In the genomic region with DNA sequence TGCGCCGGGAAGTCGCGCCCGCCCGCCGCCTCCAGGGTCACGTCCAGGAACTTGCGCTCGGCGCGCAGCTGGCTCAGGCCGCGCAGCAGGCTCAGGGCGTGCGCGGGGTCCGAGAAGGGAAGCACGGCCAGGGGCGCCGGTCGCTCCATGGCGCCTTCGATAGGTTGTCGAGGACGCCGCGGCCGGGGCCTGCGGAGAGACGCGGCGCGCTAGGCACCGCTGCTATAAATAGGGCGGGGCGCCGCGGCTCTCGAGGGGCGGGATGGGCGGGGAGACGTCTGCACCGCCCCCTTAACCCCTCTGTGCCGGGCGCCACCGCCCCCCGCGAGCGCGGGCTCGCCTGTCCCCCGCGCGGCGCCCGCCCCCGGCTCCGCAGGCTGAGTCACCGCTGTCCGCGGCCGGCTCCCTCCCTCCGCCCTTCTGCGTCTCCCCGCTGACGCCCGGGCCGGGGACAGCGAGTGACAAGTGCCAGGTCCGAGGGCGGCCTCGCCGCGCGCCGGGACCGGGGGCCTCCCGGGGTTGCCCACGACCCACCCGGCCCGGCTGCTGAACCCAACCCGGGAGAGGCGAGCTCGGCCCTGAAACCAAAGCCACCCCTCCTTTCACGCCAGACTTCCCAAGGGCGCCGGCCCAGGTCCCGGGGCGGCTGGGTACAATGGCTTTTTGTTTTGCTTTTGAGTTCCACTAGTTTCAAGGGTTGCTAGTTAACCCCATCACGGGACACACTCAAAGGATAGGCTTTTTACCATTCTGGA, we compare ENCODE assay signal across 8 cellular contexts. TPM values are rescaled to one million over a fixed set of nuclear protein-coding genes. Genes with fewer than 3 reads are reported as not detected.
DNase-seq lines count a peak whose midpoint lies in the region; ATAC-seq, FAIRE-seq and TF ChIP-seq lines count a peak whose summit lies in the region.

A gene with protein sequence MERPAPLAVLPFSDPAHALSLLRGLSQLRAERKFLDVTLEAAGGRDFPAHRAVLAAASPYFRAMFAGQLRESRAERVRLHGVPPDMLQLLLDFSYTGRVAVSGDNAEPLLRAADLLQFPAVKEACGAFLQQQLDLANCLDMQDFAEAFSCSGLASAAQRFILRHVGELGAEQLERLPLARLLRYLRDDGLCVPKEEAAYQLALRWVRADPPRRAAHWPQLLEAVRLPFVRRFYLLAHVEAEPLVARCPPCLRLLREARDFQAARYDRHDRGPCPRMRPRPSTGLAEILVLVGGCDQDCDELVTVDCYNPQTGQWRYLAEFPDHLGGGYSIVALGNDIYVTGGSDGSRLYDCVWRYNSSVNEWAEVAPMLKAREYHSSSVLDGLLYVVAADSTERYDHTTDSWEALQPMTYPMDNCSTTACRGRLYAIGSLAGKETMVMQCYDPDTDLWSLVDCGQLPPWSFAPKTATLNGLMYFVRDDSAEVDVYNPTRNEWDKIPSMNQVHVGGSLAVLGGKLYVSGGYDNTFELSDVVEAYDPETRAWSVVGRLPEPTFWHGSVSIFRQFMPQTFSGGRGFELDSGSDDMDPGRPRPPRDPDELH (minus strand): TSS at position 201 of the 755 bp plus-strand sequence. CDS start 52 bp downstream, at position 149.

- intact Hi-C loops in colonic mucosa (cut with DNase I), result no loop called here
- intact Hi-C loops in left colon (cut with DNase I, micrococcal nuclease), result no loop called here

- TF ChIP-seq RAD21 in A549 (conservative IDR thresholded peaks at IDR 0.05 in 1 of 2, IDR thresholded peaks at IDR 0.05 in 1 of 2), result no peak; a peak in 1 of 5 replicates

- H3K4me1 ChIP-seq in A549, result peaks cover 13% of the 10 kb centered on the region; the same call in 2 of the 3 replicates
- peaks cover 5% of the 10 kb centered on the region for H3K4me1 ChIP-seq in colonic mucosa

- H3K4me3 ChIP-seq in A549, result peak within 1 kb of the TSS; percentile 72
- H3K4me3 ChIP-seq in colonic mucosa, result peak within 1 kb of the TSS; percentile 94

- no peak for FAIRE-seq in A549 (lab: Jason Lieb, UNC)

- POLR2A ChIA-PET in A549 (lab: Yijun Ruan, JAX), result interaction anchor here (1.2 kb wide), 1 partner anchor 23 kb away, joined by 6 read pairs; a partner anchor contains a TSS

- 3% methylated on average over 21 of the region's 91 CpGs for WGBS in A549 (ENCODE audit: missing lambda C conversion rate)

- peak within 1 kb of the TSS; percentile 90 for H3K4me2 ChIP-seq in A549

- H3K36me3 ChIP-seq in colonic mucosa, result no peaks in the 10 kb centered on the region

- TF ChIP-seq EP300 in A549 (IDR thresholded peaks at IDR 0.05), result no peak

- H3K27me3 ChIP-seq in colonic mucosa, result no peaks in the 10 kb centered on the region

- H3K27ac ChIP-seq in A549 (peak within 1 kb of the TSS; percentile 81 to 93), colonic mucosa (peak within 1 kb of the TSS; percentile 94)

- ATAC-seq in A549 (peak; percentile 77 to 80), GM18519 (IDR thresholded peaks at IDR 0.05; ENCODE audit: low FRiP score, unreplicated experiment) (peak; percentile 41), HG03039 (IDR thresholded peaks at IDR 0.05; ENCODE audit: unreplicated experiment) (peak; percentile 56), left colon (peak; percentile 75)

- no peak for TF ChIP-seq CTCF in A549 (IDR thresholded peaks at IDR 0.05)
- no peak for TF ChIP-seq CTCF in colonic mucosa (IDR thresholded peaks at IDR 0.05)

- peak within 1 kb of the TSS; percentile 91 to 95 for H3K9ac ChIP-seq in colonic mucosa (ENCODE audit: low read depth in 2 of 2, low read length in 2 of 2)

- CTCF ChIA-PET in A549 (lab: Yijun Ruan, JAX), result interaction anchor here (1.0 to 1.3 kb wide), 5 partner anchors 12 to 50 kb away, joined by 3 to 4 read pairs (median 3); no protein-coding TSS in a partner anchor

- H3K9me3 ChIP-seq in A549 (no peaks in the 10 kb centered on the region), colonic mucosa (no peaks in the 10 kb centered on the region)

- peak; percentile 96 for TF ChIP-seq POLR2A in A549 (IDR thresholded peaks at IDR 0.05; ENCODE audit: low read length)

- DNase-seq in A549 (ENCODE audit: low read depth in 1 of 2, low spot score in 1 of 2), result peak; percentile 66 to 74
- DNase-seq in NCI-H345 treated with DMSO at 0.1 percent for 48 hours (lab: John Stamatoyannopoulos, UW; ENCODE audit: unreplicated experiment), result peak; percentile 23
- DNase-seq in activated CD4-positive, alpha-beta T cell treated with anti-CD3 and anti-CD28 coated beads for 48 hours, result peak; percentile 90
- peak; percentile 82 for DNase-seq in colonic mucosa
- DNase-seq in left colon, result peak; percentile 86 to 87
- DNase-seq in stimulated activated CD4-positive, alpha-beta T cell treated with anti-CD3 and anti-CD28 coated beads, Interleukin-1b, Interleukin-23, amount 100 ng/mL, for 48 hours, result peak; percentile 86

TF ChIP-seq in A549, 52 proteins besides CTCF, POLR2A, EP300 and RAD21:
- TF ChIP-seq RARB (CRISPR knock-in tag; IDR thresholded peaks at IDR 0.05) (no peak), FOSL2 (IDR thresholded peaks at IDR 0.05) (no peak), FOSL2 (CRISPR knock-in tag; IDR thresholded peaks at IDR 0.05) (peak; percentile 78), PHF8 (IDR thresholded peaks at IDR 0.05; ENCODE audit: borderline replicate concordance, low read depth) (0 out of 2 replicates have a peak, but pooled peaks have one; percentile 54), HEYL (CRISPR knock-in tag; IDR thresholded peaks at IDR 0.05) (no peak), JUN (IDR thresholded peaks at IDR 0.05) (peak; percentile 77 to 87; a peak in 4 of 5 replicates)
- TF ChIP-seq, protein P1, sequence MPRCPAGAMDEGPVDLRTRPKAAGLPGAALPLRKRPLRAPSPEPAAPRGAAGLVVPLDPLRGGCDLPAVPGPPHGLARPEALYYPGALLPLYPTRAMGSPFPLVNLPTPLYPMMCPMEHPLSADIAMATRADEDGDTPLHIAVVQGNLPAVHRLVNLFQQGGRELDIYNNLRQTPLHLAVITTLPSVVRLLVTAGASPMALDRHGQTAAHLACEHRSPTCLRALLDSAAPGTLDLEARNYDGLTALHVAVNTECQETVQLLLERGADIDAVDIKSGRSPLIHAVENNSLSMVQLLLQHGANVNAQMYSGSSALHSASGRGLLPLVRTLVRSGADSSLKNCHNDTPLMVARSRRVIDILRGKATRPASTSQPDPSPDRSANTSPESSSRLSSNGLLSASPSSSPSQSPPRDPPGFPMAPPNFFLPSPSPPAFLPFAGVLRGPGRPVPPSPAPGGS (IDR thresholded peaks at IDR 0.05), result peak; percentile 93
- TF ChIP-seq, protein P2, sequence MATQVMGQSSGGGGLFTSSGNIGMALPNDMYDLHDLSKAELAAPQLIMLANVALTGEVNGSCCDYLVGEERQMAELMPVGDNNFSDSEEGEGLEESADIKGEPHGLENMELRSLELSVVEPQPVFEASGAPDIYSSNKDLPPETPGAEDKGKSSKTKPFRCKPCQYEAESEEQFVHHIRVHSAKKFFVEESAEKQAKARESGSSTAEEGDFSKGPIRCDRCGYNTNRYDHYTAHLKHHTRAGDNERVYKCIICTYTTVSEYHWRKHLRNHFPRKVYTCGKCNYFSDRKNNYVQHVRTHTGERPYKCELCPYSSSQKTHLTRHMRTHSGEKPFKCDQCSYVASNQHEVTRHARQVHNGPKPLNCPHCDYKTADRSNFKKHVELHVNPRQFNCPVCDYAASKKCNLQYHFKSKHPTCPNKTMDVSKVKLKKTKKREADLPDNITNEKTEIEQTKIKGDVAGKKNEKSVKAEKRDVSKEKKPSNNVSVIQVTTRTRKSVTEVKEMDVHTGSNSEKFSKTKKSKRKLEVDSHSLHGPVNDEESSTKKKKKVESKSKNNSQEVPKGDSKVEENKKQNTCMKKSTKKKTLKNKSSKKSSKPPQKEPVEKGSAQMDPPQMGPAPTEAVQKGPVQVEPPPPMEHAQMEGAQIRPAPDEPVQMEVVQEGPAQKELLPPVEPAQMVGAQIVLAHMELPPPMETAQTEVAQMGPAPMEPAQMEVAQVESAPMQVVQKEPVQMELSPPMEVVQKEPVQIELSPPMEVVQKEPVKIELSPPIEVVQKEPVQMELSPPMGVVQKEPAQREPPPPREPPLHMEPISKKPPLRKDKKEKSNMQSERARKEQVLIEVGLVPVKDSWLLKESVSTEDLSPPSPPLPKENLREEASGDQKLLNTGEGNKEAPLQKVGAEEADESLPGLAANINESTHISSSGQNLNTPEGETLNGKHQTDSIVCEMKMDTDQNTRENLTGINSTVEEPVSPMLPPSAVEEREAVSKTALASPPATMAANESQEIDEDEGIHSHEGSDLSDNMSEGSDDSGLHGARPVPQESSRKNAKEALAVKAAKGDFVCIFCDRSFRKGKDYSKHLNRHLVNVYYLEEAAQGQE (IDR thresholded peaks at IDR 0.05), result peak; percentile 33; the same call in 1 of the 2 replicates

RNA-seq across cellular contexts. Expression of the gene that starts here (rescaled TPM):
- polyA plus RNA-seq in A549 (2011; rRNA removed) (3.3 and 3.5 TPM in 2 replicates), A549 (2017; fragmentation: RNase III; extraction: RNeasy Plus Mini Kit Qiagen cat#74134 plus additional on column Dnase treatment) (9.2 to 10.5 TPM (median 10.2 TPM) in 3 replicates)
- 9.3 and 12.1 TPM in 2 replicates for polyA plus RNA-seq in A549 (2012; cell fraction: cytosol; rRNA removed)
- 24.8 and 37.6 TPM in 2 replicates for polyA plus RNA-seq in A549 (2012; cell fraction: nucleus; rRNA removed)
- polyA minus RNA-seq in A549 (2011; rRNA and poly(A)+ RNA removed), result 4.0 and 5.0 TPM in 2 replicates
- total RNA-seq in colonic mucosa (1 to 10 TPM; 9.4 TPM), left colon (10 to 100 TPM in 1 of 2 donors, 1 to 10 TPM in 1; 8.0 to 14.0 TPM)

Comparison
In these comparisons a context has a peak if more than half of its experiments do, and no peak if none do; other contexts are left out.
1. Peak in every context shown above with its lines: DNase-seq, ATAC-seq, H3K4me3 ChIP-seq and H3K27ac ChIP-seq.
2. DNase-seq: peak in every context shown above with its lines; median percentile 90 in activated CD4-positive, alpha-beta T cell treated with anti-CD3 and anti-CD28 coated beads for 48 hours; 86 in left colon; 86 in stimulated activated CD4-positive, alpha-beta T cell treated with anti-CD3 and anti-CD28 coated beads, Interleukin-1b, Interleukin-23, amount 100 ng/mL, for 48 hours; 82 in colonic mucosa; 70 in A549; 23 in NCI-H345 treated with DMSO at 0.1 percent for 48 hours.